1 cellular context compared by ENCODE assay signal in the genomic region with DNA sequence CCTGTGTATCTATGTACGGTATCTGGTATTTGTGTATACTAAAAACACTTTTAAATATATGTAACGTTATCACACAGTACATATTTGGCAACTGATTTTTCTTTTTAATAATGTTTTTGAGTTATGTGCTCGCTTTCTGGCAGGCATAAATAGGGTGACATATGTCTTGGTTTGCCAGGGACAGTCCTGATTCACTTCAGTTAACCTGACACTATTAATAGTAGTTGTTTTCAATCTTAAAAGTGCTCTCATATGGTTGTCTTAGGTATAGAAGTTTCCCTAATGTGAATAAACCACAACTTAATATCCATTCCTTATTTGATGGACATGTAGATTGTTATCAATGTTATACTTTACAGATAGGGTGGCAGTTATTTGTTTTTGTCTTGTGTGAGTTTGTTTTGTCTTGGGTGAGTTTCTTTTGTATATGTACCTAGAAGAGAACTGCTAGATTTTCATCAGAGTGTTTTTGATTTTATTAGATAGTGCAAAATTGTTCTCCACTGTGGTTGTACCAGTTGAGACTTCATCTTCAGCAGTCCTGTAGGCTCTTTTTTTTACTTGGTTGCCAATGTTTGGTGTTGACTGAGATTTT.
A peak's percentile ranks its signal among the peaks of the same experiment; 100 is the strongest.
TF ChIP-seq lines count a peak whose summit lies in the region.

No MANE protein-coding gene starts in this region.

TF ChIP-seq in K562, 482 proteins besides CTCF, POLR2A, EP300 and RAD21:
- TF ChIP-seq BRD9 (IDR thresholded peaks at IDR 0.05; ENCODE audit: low read depth, partially characterized antibody), result no peak
- TF ChIP-seq, protein P1, sequence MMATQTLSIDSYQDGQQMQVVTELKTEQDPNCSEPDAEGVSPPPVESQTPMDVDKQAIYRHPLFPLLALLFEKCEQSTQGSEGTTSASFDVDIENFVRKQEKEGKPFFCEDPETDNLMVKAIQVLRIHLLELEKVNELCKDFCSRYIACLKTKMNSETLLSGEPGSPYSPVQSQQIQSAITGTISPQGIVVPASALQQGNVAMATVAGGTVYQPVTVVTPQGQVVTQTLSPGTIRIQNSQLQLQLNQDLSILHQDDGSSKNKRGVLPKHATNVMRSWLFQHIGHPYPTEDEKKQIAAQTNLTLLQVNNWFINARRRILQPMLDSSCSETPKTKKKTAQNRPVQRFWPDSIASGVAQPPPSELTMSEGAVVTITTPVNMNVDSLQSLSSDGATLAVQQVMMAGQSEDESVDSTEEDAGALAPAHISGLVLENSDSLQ (IDR thresholded peaks at IDR 0.05), result peak; percentile 62
- TF ChIP-seq CREB1 (IDR thresholded peaks at IDR 0.05), result no peak
- no peak for TF ChIP-seq CREB1 (CRISPR knock-in tag; IDR thresholded peaks at IDR 0.05)
TF ChIP-seq in K562: peak in this region for 1.
